Comparison of ENCODE assay signal across 2 cellular contexts in genomic region chr2:96876036-96876810, GRCh38.
TF ChIP-seq lines count a peak whose summit lies in the region.

No MANE protein-coding gene starts in this region.

TF ChIP-seq in GM23338, 12 proteins besides CTCF, POLR2A, EP300 and RAD21:
- TF ChIP-seq EZH2 (IDR thresholded peaks at IDR 0.05; ENCODE audit: low read depth, unreplicated experiment) (no peak), JUNB (IDR thresholded peaks at IDR 0.05; ENCODE audit: unreplicated experiment) (no peak), REST (IDR thresholded peaks at IDR 0.05; ENCODE audit: unreplicated experiment) (no peak), ZNF114 (CRISPR knock-in tag; IDR thresholded peaks at IDR 0.05) (no peak), ETS1 (IDR thresholded peaks at IDR 0.05) (no peak), ZNF462 (CRISPR knock-in tag; IDR thresholded peaks at IDR 0.05) (no peak)

TF ChIP-seq in H1, 55 proteins besides CTCF, POLR2A, EP300 and RAD21:
- TF ChIP-seq CEBPB (IDR thresholded peaks at IDR 0.05; ENCODE audit: low read depth, low read length) (peak; percentile 1; the same call in 1 of the 2 replicates), CREB1 (IDR thresholded peaks at IDR 0.05) (no peak)
